9 cellular contexts compared by ENCODE assay signal in genomic region chr5:157860898-157861894, GRCh38. TPM values are rescaled to one million over a fixed set of nuclear protein-coding genes. Genes with fewer than 3 reads are reported as not detected.
DNase-seq lines count a peak whose midpoint lies in the region; ATAC-seq, FAIRE-seq and TF ChIP-seq lines count a peak whose summit lies in the region.
"Had no signal": no experiment of that assay in that cellular context is flagged by ENCODE, and none has a peak within 500 bp of the region (broad histone marks: within the 10 kb centered on the region; RNA-seq: fewer than 3 reads in every experiment).

No MANE protein-coding gene starts in this region.

- no peak overlapping the region for H2BK120ac ChIP-seq in H9 (ENCODE audit: low read depth, low read length, poor library complexity, severe bottlenecking)

- peaks cover 34 to 43% of the 10 kb centered on the region in 2 experiments for H3K4me1 Mint-ChIP-seq in H9

- H3K4me3 Mint-ChIP-seq in H9 = no peak overlapping the region

- no peak overlapping the region for H3K4me3 ChIP-seq in colonic mucosa

- ATAC-seq in HG03354 (IDR thresholded peaks at IDR 0.05; ENCODE audit: poor library complexity, severe bottlenecking, unreplicated experiment) = peak; percentile 82

- H3K9me3 Mint-ChIP-seq in H9 = no peaks in the 10 kb centered on the region

- no peaks in the 10 kb centered on the region for H3K27me3 Mint-ChIP-seq in H9 (ENCODE audit: low read depth)

- H3K27me3 ChIP-seq in colonic mucosa (no peaks in the 10 kb centered on the region), H9 (ENCODE audit: insufficient read depth, low read length) (no peaks in the 10 kb centered on the region; the same call in 1 of the 2 replicates)

- no peak overlapping the region for H3K4ac ChIP-seq in H9 (ENCODE audit: low read depth, low read length)

- DNase-seq in GM12892 (ENCODE audit: insufficient read length) = peak; percentile 42
- DNase-seq in GM20000 (ENCODE audit: low spot score) = peak; percentile 75
- peak; percentile 78 for DNase-seq in colonic mucosa
- no peak for DNase-seq in DMS114 treated with DMSO at 0.1 percent for 48 hours (lab: John Stamatoyannopoulos, UW; ENCODE audit: unreplicated experiment)
- DNase-seq in NCI-H510A (lab: John Stamatoyannopoulos, UW) = no peak
- DNase-seq in HuH-7.5 (ENCODE audit: low spot score) = no peak
- DNase-seq in H9 = no peak
- DNase-seq: effector CD8-positive, alpha-beta T cell had no signal

- H3K27ac ChIP-seq in colonic mucosa (no peak overlapping the region), H9 (ENCODE audit: insufficient read length, low read depth, low read length) (no peak overlapping the region)

- WGBS in H9 (ENCODE audit: extremely low coverage, insufficient read length, low lambda C conversion rate) = no CpG with 5 or more reads among the region's 8 CpGs

- no peak overlapping the region for H3K23ac ChIP-seq in H9 (ENCODE audit: insufficient read length, low read depth, low read length)

- intact Hi-C loops in colonic mucosa (cut with DNase I) = no loop called here

- H3K36me3 Mint-ChIP-seq in H9 (ENCODE audit: insufficient read depth in 1 of 3, low read depth in 3 of 3) = peaks cover 0 to 2% (median 0%) of the 10 kb centered on the region in 3 experiments; a peak in 1 of 7 replicates

- peak; percentile 95 for FAIRE-seq in GM12892 (lab: Jason Lieb, UNC)

- H2AK5ac ChIP-seq in H9 (ENCODE audit: insufficient read length, low read length) = no peak overlapping the region

- H3K9ac ChIP-seq in colonic mucosa (ENCODE audit: low read depth in 2 of 2, low read length in 2 of 2) (no peak overlapping the region), H9 (ENCODE audit: extremely low read depth, insufficient read length, low read length) (no peak overlapping the region)

- H2BK12ac ChIP-seq in H9 (ENCODE audit: insufficient read length, low read depth, low read length) = no peak overlapping the region

- H2BK20ac ChIP-seq in H9 (ENCODE audit: low read depth, low read length, poor library complexity, severe bottlenecking) = no peak overlapping the region

- TF ChIP-seq POLR2A in GM12892 (IDR thresholded peaks at IDR 0.05; ENCODE audit: low read depth, low read length) = no peak

- no peaks in the 10 kb centered on the region for H3K9me3 ChIP-seq in colonic mucosa
- no peaks in the 10 kb centered on the region for H3K9me3 ChIP-seq in H9 (ENCODE audit: control insufficient read depth, low read depth, low read length)

- no peaks in the 10 kb centered on the region for H3K36me3 ChIP-seq in colonic mucosa

- H3K23me2 ChIP-seq in H9 (ENCODE audit: insufficient read length, low read depth, low read length, poor library complexity, severe bottlenecking) = peaks cover 4% of the 10 kb centered on the region

- TF ChIP-seq CTCF in GM20000 (IDR thresholded peaks at IDR 0.05; ENCODE audit: extremely low read depth, missing control alignments) = no peak
- TF ChIP-seq CTCF in colonic mucosa (IDR thresholded peaks at IDR 0.05) = no peak
- TF ChIP-seq CTCF in H9 (conservative IDR thresholded peaks at IDR 0.05) = no peak

- no peak overlapping the region for H4K8ac ChIP-seq in H9 (replicated peaks; ENCODE audit: insufficient read length, low read depth, low read length)

- H3K79me1 ChIP-seq in H9 (ENCODE audit: insufficient read depth, low read depth, low read length, poor library complexity, severe bottlenecking) = no peaks in the 10 kb centered on the region

- H3K18ac ChIP-seq in H9 (ENCODE audit: insufficient read length, low read depth, low read length) = no peak overlapping the region

- H2AFZ ChIP-seq in H9 (ENCODE audit: low read length) = no peak overlapping the region

- H3K56ac ChIP-seq in H9 (ENCODE audit: insufficient read length, low read depth, low read length) = no peak overlapping the region

- peaks cover 13% of the 10 kb centered on the region for H3K79me2 ChIP-seq in H9 (ENCODE audit: insufficient read depth, low read length)

- H2BK5ac ChIP-seq in H9 (ENCODE audit: insufficient read length, low read length) = no peak overlapping the region

- no peak overlapping the region for H4K5ac ChIP-seq in H9 (ENCODE audit: insufficient read length, low read depth, low read length)

- no peak overlapping the region for H3K14ac ChIP-seq in H9 (ENCODE audit: insufficient read depth, low read length)

- H3K4me1 ChIP-seq in colonic mucosa = no peaks in the 10 kb centered on the region
- H3K4me1 ChIP-seq in H9 (ENCODE audit: insufficient read depth, low read length) = peaks cover 3% of the 10 kb centered on the region

- H3K4me2 ChIP-seq in H9 (ENCODE audit: insufficient read depth, insufficient read length, low read length) = no peak overlapping the region

- no peak overlapping the region for H3T11ph ChIP-seq in H9 (ENCODE audit: low read length)

- H2BK15ac ChIP-seq in H9 (ENCODE audit: low read depth, low read length) = no peak overlapping the region

- H3K27ac Mint-ChIP-seq in H9 = peak overlapping the region in 1 of 3 experiments; percentile 61; a peak in 1 of 7 replicates

- no peaks in the 10 kb centered on the region for H4K20me1 ChIP-seq in H9 (ENCODE audit: control insufficient read depth, insufficient read depth, insufficient read length)

- no peak overlapping the region for H4K91ac ChIP-seq in H9 (ENCODE audit: insufficient read length, low read depth, low read length)

RNA-seq across cellular contexts. Expression of gene CLINT1, which starts 2.3 kb away (rescaled TPM):
- 18.4 TPM for polyA plus RNA-seq in GM12892 (2012; ENCODE audit: missing spikeins)
- 100 to 1,000 TPM; 127 to 183 TPM for total RNA-seq in colonic mucosa
- total RNA-seq in H9 (2021) = 74.0 and 79.1 TPM in 2 replicates

Comparison
In these comparisons a context has a peak if more than half of its experiments do, and no peak if none do; other contexts are left out.
1. DNase-seq: peak in GM12892 (single experiment), GM20000 (single experiment) and colonic mucosa (single experiment); none in DMS114 treated with DMSO at 0.1 percent for 48 hours (single experiment), NCI-H510A (single experiment), HuH-7.5 (single experiment) and H9 (single experiment).